Comparison of ENCODE assay signal across 8 cellular contexts in genomic region chr19:49987159-49987698, GRCh38. TPM values are rescaled to one million over a fixed set of nuclear protein-coding genes. Genes with fewer than 3 reads are reported as not detected.
A peak's percentile ranks its signal among the peaks of the same experiment; 100 is the strongest.
DNase-seq lines count a peak whose midpoint lies in the region; ATAC-seq and TF ChIP-seq lines count a peak whose summit lies in the region.

No MANE protein-coding gene starts in this region.

- no peak overlapping the region for H3K4me3 Mint-ChIP-seq in CD4-positive, CD25-positive, alpha-beta regulatory T cell

- peaks cover 0 to 11% (median 4%) of the 10 kb centered on the region in 4 donors for H3K4me1 Mint-ChIP-seq in CD4-positive, CD25-positive, alpha-beta regulatory T cell

- no peaks in the 10 kb centered on the region for H3K9me3 ChIP-seq in CD4-positive, CD25-positive, alpha-beta regulatory T cell (ENCODE audit: control insufficient read depth in 2 of 2, low read length in 2 of 2)
- H3K9me3 ChIP-seq in breast epithelium: no peaks in the 10 kb centered on the region

- no peak overlapping the region for H3K27ac ChIP-seq in CD4-positive, CD25-positive, alpha-beta regulatory T cell (ENCODE audit: insufficient read depth, low read length, poor library complexity, severe bottlenecking)
- H3K27ac ChIP-seq in breast epithelium: no peak overlapping the region

- no peaks in the 10 kb centered on the region for H3K27me3 Mint-ChIP-seq in CD4-positive, CD25-positive, alpha-beta regulatory T cell

- H3K4me1 ChIP-seq in CD4-positive, CD25-positive, alpha-beta regulatory T cell (ENCODE audit: control insufficient read depth, insufficient read depth, low read length, poor library complexity, severe bottlenecking): no peaks in the 10 kb centered on the region
- H3K4me1 ChIP-seq in breast epithelium: no peaks in the 10 kb centered on the region

- ATAC-seq in CD4-positive, CD25-positive, alpha-beta regulatory T cell (ENCODE audit: low read depth in 2 of 2): peak; percentile 36 to 56
- no peak for ATAC-seq in HG03139 (IDR thresholded peaks at IDR 0.05; ENCODE audit: unreplicated experiment)

- no peak overlapping the region for H3K4me3 ChIP-seq in CD4-positive, CD25-positive, alpha-beta regulatory T cell (ENCODE audit: low read depth, low read length)
- no peak overlapping the region for H3K4me3 ChIP-seq in Jurkat, Clone E6-1 (ENCODE audit: low read length)
- no peak overlapping the region for H3K4me3 ChIP-seq in breast epithelium

- intact Hi-C loops in breast epithelium (cut with DNase I; ENCODE audit: low total_unique reads): no loop called here

- H3K36me3 Mint-ChIP-seq in CD4-positive, CD25-positive, alpha-beta regulatory T cell: peaks cover 56% of the 10 kb centered on the region

- H3K27ac Mint-ChIP-seq in CD4-positive, CD25-positive, alpha-beta regulatory T cell: peak overlapping the region in 1 of 3 donors; percentile 2

- peak; percentile 56 to 81 (median 78) for DNase-seq in CD4-positive, CD25-positive, alpha-beta regulatory T cell
- DNase-seq in Jurkat, Clone E6-1 (ENCODE audit: low read depth, low spot score): peak; percentile 98
- DNase-seq in activated CD4-positive, CD25-positive, alpha-beta regulatory T cell (lab: John Stamatoyannopoulos, UW): peak; percentile 34 to 48 (median 44)
- DNase-seq in breast epithelium (ENCODE audit: low spot score in 2 of 2) (peak; percentile 68 to 85), iris pigment epithelial cell (ENCODE audit: low read depth) (peak; percentile 87), NCI-H1930 (lab: John Stamatoyannopoulos, UW) (no peak)
- peak; percentile 27 to 43 for DNase-seq in stimulated activated CD4-positive, alpha-beta T cell treated with anti-CD3 and anti-CD28 coated beads, Interleukin-1b, Interleukin-23, amount 100 ng/mL, for 1 hour (ENCODE audit: low read depth in 2 of 2)

- TF ChIP-seq CTCF in breast epithelium (IDR thresholded peaks at IDR 0.05): peak in 2 of 3 donors; percentile 25 to 42

- H3K36me3 ChIP-seq in CD4-positive, CD25-positive, alpha-beta regulatory T cell (ENCODE audit: control insufficient read depth, insufficient read depth, low read length): peaks cover 69% of the 10 kb centered on the region
- no peaks in the 10 kb centered on the region for H3K36me3 ChIP-seq in breast epithelium

- no peak for TF ChIP-seq POLR2A in breast epithelium (IDR thresholded peaks at IDR 0.05)

- peaks cover 0 to 2% (median 0%) of the 10 kb centered on the region in 7 donors for H3K9me3 Mint-ChIP-seq in CD4-positive, CD25-positive, alpha-beta regulatory T cell

- H3K27me3 ChIP-seq in CD4-positive, CD25-positive, alpha-beta regulatory T cell (ENCODE audit: control insufficient read depth, insufficient read depth, low read length): no peaks in the 10 kb centered on the region
- H3K27me3 ChIP-seq in breast epithelium: no peaks in the 10 kb centered on the region

RNA-seq across cellular contexts. Expression of gene SIGLEC11, which starts 26.3 kb away (rescaled TPM):
- total RNA-seq in CD4-positive, CD25-positive, alpha-beta regulatory T cell: not detected
- polyA plus RNA-seq in CD4-positive, CD25-positive, alpha-beta regulatory T cell: not detected
- not detected for polyA plus RNA-seq in Jurkat, Clone E6-1 (2012; ENCODE audit: insufficient read depth, insufficient read length)
- total RNA-seq in breast epithelium: 1 to 10 TPM in 1 of 3 donors, under 1 TPM in 2; 0.59 to 2.2 (median 0.66) TPM

RNA-seq across cellular contexts. Expression of gene VRK3, which starts 37.9 kb away (rescaled TPM):
- 99.4 TPM for total RNA-seq in CD4-positive, CD25-positive, alpha-beta regulatory T cell
- polyA plus RNA-seq in CD4-positive, CD25-positive, alpha-beta regulatory T cell: 10 to 100 TPM; 87.9 to 99.9 (median 91.4) TPM
- 74.9 TPM for polyA plus RNA-seq in Jurkat, Clone E6-1 (2012; ENCODE audit: insufficient read depth, insufficient read length)
- 10 to 100 TPM; 24.2 to 42.0 (median 40.3) TPM for total RNA-seq in breast epithelium

RNA-seq across cellular contexts. Expression of gene ZNF473, which starts 38.6 kb away (rescaled TPM):
- total RNA-seq in CD4-positive, CD25-positive, alpha-beta regulatory T cell: 7.5 TPM
- 1 to 10 TPM; 3.5 to 8.3 (median 4.8) TPM for polyA plus RNA-seq in CD4-positive, CD25-positive, alpha-beta regulatory T cell
- 20.5 TPM for polyA plus RNA-seq in Jurkat, Clone E6-1 (2012; ENCODE audit: insufficient read depth, insufficient read length)
- total RNA-seq in breast epithelium: 10 to 100 TPM in 2 of 3 donors, 1 to 10 TPM in 1; 7.8 to 15.5 (median 12.1) TPM

RNA-seq across cellular contexts. Expression of gene NUP62, which starts 57.9 kb away (rescaled TPM):
- 43.1 TPM for total RNA-seq in CD4-positive, CD25-positive, alpha-beta regulatory T cell
- 10 to 100 TPM; 40.2 to 47.2 (median 41.3) TPM for polyA plus RNA-seq in CD4-positive, CD25-positive, alpha-beta regulatory T cell
- polyA plus RNA-seq in Jurkat, Clone E6-1 (2012; ENCODE audit: insufficient read depth, insufficient read length): 82.4 TPM
- total RNA-seq in breast epithelium: 10 to 100 TPM; 30.9 to 41.0 (median 36.4) TPM

RNA-seq across cellular contexts. Expression of gene ATF5, which starts 58.2 kb away (rescaled TPM):
- total RNA-seq in CD4-positive, CD25-positive, alpha-beta regulatory T cell: 19.7 TPM
- 1 to 10 TPM in 2 of 4 donors, under 1 TPM in 2; 0.60 to 1.5 (median 1.1) TPM for polyA plus RNA-seq in CD4-positive, CD25-positive, alpha-beta regulatory T cell
- 11.9 TPM for polyA plus RNA-seq in Jurkat, Clone E6-1 (2012; ENCODE audit: insufficient read depth, insufficient read length)
- total RNA-seq in breast epithelium: 10 to 100 TPM in 1 of 3 donors, 1 to 10 TPM in 2; 5.9 to 20.0 (median 8.2) TPM

Comparison
In these comparisons a context has a peak if more than half of its experiments do, and no peak if none do; other contexts are left out.
1. DNase-seq: peak in CD4-positive, CD25-positive, alpha-beta regulatory T cell (3 of 3), Jurkat, Clone E6-1 (single experiment), activated CD4-positive, CD25-positive, alpha-beta regulatory T cell (4 of 4), breast epithelium (2 of 2), iris pigment epithelial cell (single experiment) and stimulated activated CD4-positive, alpha-beta T cell treated with anti-CD3 and anti-CD28 coated beads, Interleukin-1b, Interleukin-23, amount 100 ng/mL, for 1 hour (2 of 2); none in NCI-H1930 (0 of 2).